In the genomic region with DNA sequence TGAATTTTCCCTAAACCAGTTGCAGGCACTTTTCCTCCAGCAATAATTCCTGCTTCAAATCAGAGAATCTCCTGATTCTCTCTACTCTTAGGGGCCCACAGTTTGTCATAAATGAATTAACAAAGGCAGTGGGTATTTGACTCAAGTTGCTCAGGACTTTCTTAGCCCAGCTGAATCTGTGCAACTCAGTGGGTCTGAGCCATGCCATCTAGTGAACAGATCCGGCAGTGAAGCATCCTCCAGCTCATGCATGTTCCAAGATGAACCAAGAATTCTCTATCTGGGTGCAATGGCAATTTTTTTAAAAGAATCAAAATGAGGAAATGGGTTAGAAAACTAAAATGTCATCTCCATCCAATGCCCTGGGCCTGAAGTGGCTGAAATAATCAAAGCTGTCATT, we compare ENCODE assay signal across 28 cellular contexts.
A peak's percentile ranks its signal among the peaks of the same experiment; 100 is the strongest.
DNase-seq lines count a peak whose midpoint lies in the region; ATAC-seq and TF ChIP-seq lines count a peak whose summit lies in the region.
"Had no signal": no experiment of that assay in that cellular context is flagged by ENCODE, and none has a peak within 500 bp of the region (broad histone marks: within the 10 kb centered on the region; RNA-seq: fewer than 3 reads in every experiment).

No MANE protein-coding gene starts in this region.

- no peaks in the 10 kb centered on the region for H3K27me3 ChIP-seq in colonic mucosa

- CTCF ChIA-PET in activated naive CD4-positive, alpha-beta T cell treated with anti-CD3 and anti-CD28 coated beads, Interleukin-2, amount 10 ng/mL, durations not matched to agents 7 days and 5 days (lab: Charles Lee) = no interaction called here

- no peak overlapping the region for H3K27ac ChIP-seq in colonic mucosa
- H3K27ac ChIP-seq: heart right ventricle, left ventricle myocardium inferior had no signal

- H3K27me3 Mint-ChIP-seq in activated naive CD4-positive, alpha-beta T cell treated with anti-CD3 and anti-CD28 coated beads, Interleukin-2, amount 10 ng/mL, durations not matched to agents 7 days and 5 days = no peaks in the 10 kb centered on the region
- H3K27me3 Mint-ChIP-seq: CD4-positive, alpha-beta T cell; progenitor cell of endocrine pancreas had no signal

- H3K4me3 ChIP-seq in AG10803 (ENCODE audit: low read length) = no peak overlapping the region
- H3K4me3 ChIP-seq in choroid plexus epithelial cell (ENCODE audit: low read depth, low read length) = no peak overlapping the region
- H3K4me3 ChIP-seq in colonic mucosa = no peak overlapping the region
- H3K4me3 ChIP-seq: heart right ventricle, left ventricle myocardium inferior had no signal

- no peak overlapping the region for H3K27ac Mint-ChIP-seq in activated naive CD4-positive, alpha-beta T cell treated with anti-CD3 and anti-CD28 coated beads, Interleukin-2, amount 10 ng/mL, durations not matched to agents 7 days and 5 days
- H3K27ac Mint-ChIP-seq: activated T-cell treated with anti-CD3 and anti-CD28 coated beads, Interleukin-2, amount 50 U/mL, for 72 hours; CD4-positive, alpha-beta T cell; immature natural killer cell; progenitor cell of endocrine pancreas; T-helper 1 cell treated with Interleukin-12 subunit alpha and Interleukin-12 subunit beta and Interleukin-4 antibody, amounts not matched to agents 30 μg/mL and 1 μg/mL, for 36 hours had no signal

- TF ChIP-seq CTCF in AG10803 (conservative IDR thresholded peaks at IDR 0.05; ENCODE audit: low read length) = peak; percentile 33
- peak; percentile 50 for TF ChIP-seq CTCF in choroid plexus epithelial cell (conservative IDR thresholded peaks at IDR 0.05; ENCODE audit: low read depth, low read length)
- no peak for TF ChIP-seq CTCF in colonic mucosa (IDR thresholded peaks at IDR 0.05)

- peaks cover 2% of the 10 kb centered on the region for H3K9me3 Mint-ChIP-seq in activated naive CD4-positive, alpha-beta T cell treated with anti-CD3 and anti-CD28 coated beads, Interleukin-2, amount 10 ng/mL, durations not matched to agents 7 days and 5 days
- H3K9me3 Mint-ChIP-seq: neural crest cell had no signal

- H3K9ac ChIP-seq in colonic mucosa (ENCODE audit: low read depth in 2 of 2, low read length in 2 of 2) = no peak overlapping the region

- DNase-seq in AG10803 (ENCODE audit: low read depth) (no peak), M059J (ENCODE audit: low read depth) (peak; percentile 36), choroid plexus epithelial cell (ENCODE audit: low read depth) (peak; percentile 47), left kidney (ENCODE audit: low read depth, low spot score) (peak; percentile 33), colonic mucosa (no peak), globus pallidus (ENCODE audit: low spot score) (no peak)
- DNase-seq in activated naive CD4-positive, alpha-beta T cell treated with anti-CD3 and anti-CD28 coated beads, Interleukin-2, amount 10 ng/mL, durations not matched to agents 7 days and 5 days = no peak
- DNase-seq: ACHN; activated CD4-positive, alpha-beta T cell treated with anti-CD3 and anti-CD28 coated beads for 4 hours; activated naive CD4-positive, alpha-beta T cell treated with anti-CD3 and anti-CD28 coated beads, Interleukin-2, amount 50 U/mL, for 16 hours; activated T-cell treated with anti-CD3 and anti-CD28 coated beads, Interleukin-2, amount 50 U/mL, for 72 hours; CD4-positive, alpha-beta T cell; DMS 273 treated with DMSO at 0.1 percent for 48 hours; effector CD8-positive, alpha-beta T cell; H7; heart right ventricle; immature natural killer cell; KBM-7; left ventricle myocardium inferior; MV-4-11; NCI-H1694 treated with DMSO at 0.1 percent for 48 hours; NCI-H774; SIG-M5; substantia nigra had no signal

- H3K9me3 ChIP-seq in colonic mucosa = no peaks in the 10 kb centered on the region
- H3K9me3 ChIP-seq: heart right ventricle, left ventricle myocardium inferior had no signal

- H3K36me3 Mint-ChIP-seq in activated naive CD4-positive, alpha-beta T cell treated with anti-CD3 and anti-CD28 coated beads, Interleukin-2, amount 10 ng/mL, durations not matched to agents 7 days and 5 days = no peaks in the 10 kb centered on the region
- H3K36me3 Mint-ChIP-seq: immature natural killer cell had no signal

- intact Hi-C loops in colonic mucosa (cut with DNase I) = no loop called here

- no peaks in the 10 kb centered on the region for H3K4me1 ChIP-seq in colonic mucosa
- H3K4me1 ChIP-seq: left ventricle myocardium inferior had no signal

- ATAC-seq in HG03432 (IDR thresholded peaks at IDR 0.05; ENCODE audit: unreplicated experiment) = no peak
- ATAC-seq: activated T-cell treated with anti-CD3 and anti-CD28 coated beads, Interleukin-2, amount 50 U/mL, for 72 hours; heart right ventricle had no signal

- H3K4me1 Mint-ChIP-seq in activated naive CD4-positive, alpha-beta T cell treated with anti-CD3 and anti-CD28 coated beads, Interleukin-2, amount 10 ng/mL, durations not matched to agents 7 days and 5 days = no peaks in the 10 kb centered on the region
- H3K4me1 Mint-ChIP-seq: immature natural killer cell had no signal

- H3K4me3 Mint-ChIP-seq in activated naive CD4-positive, alpha-beta T cell treated with anti-CD3 and anti-CD28 coated beads, Interleukin-2, amount 10 ng/mL, durations not matched to agents 7 days and 5 days = no peak overlapping the region
- H3K4me3 Mint-ChIP-seq: activated T-cell treated with anti-CD3 and anti-CD28 coated beads, Interleukin-2, amount 50 U/mL, for 72 hours; CD4-positive, alpha-beta T cell; immature natural killer cell; neural crest cell; T-helper 1 cell treated with Interleukin-12 subunit alpha and Interleukin-12 subunit beta and Interleukin-4 antibody, amounts not matched to agents 30 μg/mL and 1 μg/mL, for 36 hours had no signal

- no peaks in the 10 kb centered on the region for H3K36me3 ChIP-seq in colonic mucosa
- H3K36me3 ChIP-seq: heart right ventricle, left ventricle myocardium inferior had no signal

Comparison
In these comparisons a context has a peak if more than half of its experiments do, and no peak if none do; other contexts are left out.
1. DNase-seq: peak in M059J (single experiment), choroid plexus epithelial cell (single experiment) and left kidney (single experiment); none in AG10803 (single experiment), colonic mucosa (single experiment), activated naive CD4-positive, alpha-beta T cell treated with anti-CD3 and anti-CD28 coated beads, Interleukin-2, amount 10 ng/mL, durations not matched to agents 7 days and 5 days (single experiment) and globus pallidus (single experiment).